11 cellular contexts compared by ENCODE assay signal in genomic region chr4:73599182-73599581, GRCh38. TPM values are rescaled to one million over a fixed set of nuclear protein-coding genes. Genes with fewer than 3 reads are reported as not detected.
A peak's percentile ranks its signal among the peaks of the same experiment; 100 is the strongest.
DNase-seq lines count a peak whose midpoint lies in the region; ATAC-seq and TF ChIP-seq lines count a peak whose summit lies in the region.
"Had no signal": no experiment of that assay in that cellular context is flagged by ENCODE, and none has a peak within 500 bp of the region (broad histone marks: within the 10 kb centered on the region; RNA-seq: fewer than 3 reads in every experiment).

No MANE protein-coding gene starts in this region.

- peaks cover 15% of the 10 kb centered on the region for H3K4me1 ChIP-seq in HUES48 (ENCODE audit: control insufficient read depth, insufficient read depth, low read length)
- H3K4me1 ChIP-seq: uterus had no signal

- peak overlapping the region; percentile 84 for H3K27ac ChIP-seq in HUES48 (ENCODE audit: low read depth, low read length)
- H3K27ac ChIP-seq: uterus had no signal

- no peak overlapping the region for H3K9ac ChIP-seq in HUES48 (ENCODE audit: low read depth, low read length)

- ATAC-seq in HG03045 (IDR thresholded peaks at IDR 0.05; ENCODE audit: unreplicated experiment) (no peak), HG03439 (IDR thresholded peaks at IDR 0.05; ENCODE audit: unreplicated experiment) (no peak)

- peaks cover 10% of the 10 kb centered on the region for H3K4me1 Mint-ChIP-seq in osteocyte (ENCODE audit: unreplicated experiment)

- no peak overlapping the region for H3K27ac Mint-ChIP-seq in osteocyte (ENCODE audit: unreplicated experiment)

- H3K27me3 ChIP-seq in HUES48 (ENCODE audit: control insufficient read depth, insufficient read depth, low read length): no peaks in the 10 kb centered on the region
- H3K27me3 ChIP-seq: uterus had no signal

- H3K36me3 Mint-ChIP-seq in osteocyte (ENCODE audit: unreplicated experiment): no peaks in the 10 kb centered on the region

- peaks cover 30% of the 10 kb centered on the region for H3K27me3 Mint-ChIP-seq in osteocyte (ENCODE audit: unreplicated experiment)

- DNase-seq in COLO668 (lab: John Stamatoyannopoulos, UW; ENCODE audit: unreplicated experiment): peak; percentile 33
- peak; percentile 21 for DNase-seq in UCSD-AML1 (lab: John Stamatoyannopoulos, UW; ENCODE audit: unreplicated experiment)
- DNase-seq in kidney tubule cell (ENCODE audit: low spot score): peak; percentile 78
- DNase-seq in osteocyte (ENCODE audit: extremely low spot score, unreplicated experiment): no peak
- DNase-seq in stimulated activated CD4-positive, alpha-beta T cell treated with anti-CD3 and anti-CD28 coated beads, Interleukin-12 subunit alpha, Interleukin-12 subunit beta, amount 100 ng/mL, for 4 hours: no peak
- DNase-seq: right cardiac atrium, uterus had no signal

- H3K36me3 ChIP-seq in HUES48 (ENCODE audit: control insufficient read depth, insufficient read depth, low read length): no peaks in the 10 kb centered on the region
- H3K36me3 ChIP-seq: uterus had no signal

- no peaks in the 10 kb centered on the region for H3K9me3 ChIP-seq in HUES48 (ENCODE audit: control insufficient read depth, insufficient read depth, low read length)
- H3K9me3 ChIP-seq: uterus had no signal

- TF ChIP-seq CTCF in osteocyte (IDR thresholded peaks at IDR 0.05): no peak

- no peak overlapping the region for H3K4me3 ChIP-seq in HUES48 (ENCODE audit: low read depth, low read length)
- H3K4me3 ChIP-seq: uterus had no signal

- no peaks in the 10 kb centered on the region for H3K9me3 Mint-ChIP-seq in osteocyte (ENCODE audit: unreplicated experiment)

- H3K4me3 Mint-ChIP-seq in osteocyte (ENCODE audit: unreplicated experiment): no peak overlapping the region

RNA-seq across cellular contexts. Expression of gene RASSF6, which starts 21.1 kb away (rescaled TPM):
- not detected in 2 replicates for total RNA-seq in osteocyte
- total RNA-seq: dermis microvascular lymphatic vessel endothelial cell, right cardiac atrium had no signal

Comparison
In these comparisons a context has a peak if more than half of its experiments do, and no peak if none do; other contexts are left out.
1. DNase-seq: peak in COLO668 (single experiment), UCSD-AML1 (single experiment) and kidney tubule cell (single experiment); none in osteocyte (single experiment) and stimulated activated CD4-positive, alpha-beta T cell treated with anti-CD3 and anti-CD28 coated beads, Interleukin-12 subunit alpha, Interleukin-12 subunit beta, amount 100 ng/mL, for 4 hours (single experiment).